In the genomic region with DNA sequence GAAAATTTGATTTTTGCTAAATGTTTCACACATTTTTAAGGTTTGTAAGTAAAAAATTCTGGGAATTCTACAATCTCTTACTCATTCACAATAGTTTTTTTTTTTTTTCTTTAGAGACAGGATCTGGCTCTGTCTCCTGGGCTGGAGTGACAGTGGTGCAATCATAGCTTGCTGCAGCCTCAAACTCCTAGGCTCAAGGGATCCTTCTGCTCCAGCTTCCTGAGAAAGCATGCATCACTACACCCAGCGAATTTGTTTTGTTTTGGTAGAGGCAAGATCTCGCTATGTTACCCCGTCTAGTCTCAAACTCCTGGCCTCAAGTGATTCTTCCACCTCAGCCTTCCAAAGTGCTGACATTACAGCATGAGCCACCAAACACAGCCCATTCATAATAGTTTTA, we compare ENCODE assay signal across 30 cellular contexts.
DNase-seq lines count a peak whose midpoint lies in the region; ATAC-seq and TF ChIP-seq lines count a peak whose summit lies in the region.
"Had no signal": no experiment of that assay in that cellular context is flagged by ENCODE, and none has a peak within 500 bp of the region (broad histone marks: within the 10 kb centered on the region; RNA-seq: fewer than 3 reads in every experiment).

No MANE protein-coding gene starts in this region.

- DNase-seq in left ventricle myocardium superior (no peak), right cardiac atrium (no peak), choroid plexus epithelial cell (ENCODE audit: low read depth) (peak; percentile 45), mesothelial cell of epicardium (ENCODE audit: low spot score in 2 of 2, unreplicated experiment in 2 of 2) (no peak), HuH-7.5 (ENCODE audit: low spot score) (no peak), NCI-H526 (lab: John Stamatoyannopoulos, UW) (no peak), mucosa of gallbladder (ENCODE audit: low spot score) (no peak), chondrocyte (ENCODE audit: low spot score) (no peak)
- DNase-seq: activated CD4-positive, alpha-beta memory T cell treated with anti-CD3 and anti-CD28 coated beads, Interleukin-2, amount 10 ng/mL, durations not matched to agents 7 days and 5 days; activated CD4-positive, CD25-positive, alpha-beta regulatory T cell treated with anti-CD3 and anti-CD28 coated beads, Interleukin-2, amount 50 U/mL, for 72 hours; CD4-positive, alpha-beta memory T cell; effector memory CD8-positive, alpha-beta T cell; erythroblast; lower lobe of right lung; mucosa of descending colon; NCI-H146; NCI-H2107; NCI-H748 treated with DMSO at 0.1 percent for 48 hours; SIG-M5; stimulated activated naive B cell treated with anti-CD40 and anti-IgM and Interleukin-4, amounts not matched to agents 10 μg/mL and 1 μg/mL and 100 μg/mL, for 72 hours; upper lobe of left lung had no signal

- TF ChIP-seq CTCF in choroid plexus epithelial cell (conservative IDR thresholded peaks at IDR 0.05; ENCODE audit: low read depth, low read length): no peak
- TF ChIP-seq CTCF in mesothelial cell of epicardium (IDR thresholded peaks at IDR 0.05; ENCODE audit: unreplicated experiment): no peak
- TF ChIP-seq CTCF in chondrocyte (IDR thresholded peaks at IDR 0.05): no peak

- no peak overlapping the region for H3K27ac ChIP-seq in right cardiac atrium (ENCODE audit: low read length)
- H3K27ac ChIP-seq: cardiac muscle cell, lower lobe of right lung, skin epidermis, suprapubic skin, upper lobe of left lung had no signal

- H3K4me1 Mint-ChIP-seq in mesothelial cell of epicardium (peaks cover 7% of the 10 kb centered on the region), chondrocyte (ENCODE audit: low read depth) (peaks cover 54% of the 10 kb centered on the region)
- H3K4me1 Mint-ChIP-seq: activated CD4-positive, alpha-beta memory T cell treated with anti-CD3 and anti-CD28 coated beads, Interleukin-2, amount 10 ng/mL, durations not matched to agents 7 days and 5 days; activated naive CD4-positive, alpha-beta T cell treated with anti-CD3 and anti-CD28 coated beads, Interleukin-2, amount 50 U/mL, for 24 hours; B cell; CD4-positive, alpha-beta memory T cell; nephron; stimulated activated naive B cell treated with anti-CD40 and anti-IgM and Interleukin-4, amounts not matched to agents 10 μg/mL and 1 μg/mL and 100 μg/mL, for 72 hours had no signal

- intact Hi-C loops in left ventricle myocardium superior (cut with micrococcal nuclease): loop anchor here (10.0 kb wide), 1 partner anchor 233 kb away; a partner anchor contains a TSS
- intact Hi-C loops in right cardiac atrium (cut with DNase I): loop anchor here in 1 of 4 donors (10.0 kb wide), 1 partner anchor 223 kb away; no protein-coding TSS in a partner anchor

- no peaks in the 10 kb centered on the region for H3K36me3 Mint-ChIP-seq in mesothelial cell of epicardium
- no peaks in the 10 kb centered on the region for H3K36me3 Mint-ChIP-seq in chondrocyte (ENCODE audit: low read depth)
- H3K36me3 Mint-ChIP-seq: activated naive CD4-positive, alpha-beta T cell treated with anti-CD3 and anti-CD28 coated beads, Interleukin-2, amount 50 U/mL, for 24 hours; CD4-positive, alpha-beta memory T cell; stimulated activated naive B cell treated with anti-CD40 and anti-IgM and Interleukin-4, amounts not matched to agents 10 μg/mL and 1 μg/mL and 100 μg/mL, for 72 hours had no signal

- H3K4me1 ChIP-seq in right cardiac atrium (ENCODE audit: control insufficient read depth, insufficient read depth, low read length): peaks cover 4% of the 10 kb centered on the region
- H3K4me1 ChIP-seq: lower lobe of right lung had no signal

- no peak overlapping the region for H3K4me3 ChIP-seq in right cardiac atrium (ENCODE audit: low read length)
- no peak overlapping the region for H3K4me3 ChIP-seq in choroid plexus epithelial cell (ENCODE audit: low read depth, low read length)
- H3K4me3 ChIP-seq: cardiac muscle cell, GM12878, lower lobe of right lung, mucosa of descending colon, skin epidermis, suprapubic skin, upper lobe of left lung had no signal

- H3K27ac Mint-ChIP-seq in mesothelial cell of epicardium (peak overlapping the region; percentile 74), chondrocyte (ENCODE audit: unreplicated experiment) (no peak overlapping the region)
- H3K27ac Mint-ChIP-seq: activated CD4-positive, alpha-beta memory T cell treated with anti-CD3 and anti-CD28 coated beads, Interleukin-2, amount 10 ng/mL, durations not matched to agents 7 days and 5 days; activated naive CD4-positive, alpha-beta T cell treated with anti-CD3 and anti-CD28 coated beads, Interleukin-2, amount 50 U/mL, for 24 hours; activated T-helper 2 cell treated with anti-CD3 and anti-CD28 coated beads, Interferon-gamma antibody, Interleukin-2, Interleukin-4, amounts not matched to agents 10 μg/mL and 5 μg/mL and 100 μg/mL, durations not matched to agents 14 hours and 24 hours and 36 hours; B cell; CD4-positive, alpha-beta memory T cell; effector memory CD8-positive, alpha-beta T cell; stimulated activated naive B cell treated with anti-CD40 and anti-IgM and Interleukin-4, amounts not matched to agents 10 μg/mL and 1 μg/mL and 100 μg/mL, for 72 hours had no signal

- peaks cover 12% of the 10 kb centered on the region for H3K9me3 Mint-ChIP-seq in mesothelial cell of epicardium
- peaks cover 5% of the 10 kb centered on the region for H3K9me3 Mint-ChIP-seq in chondrocyte (ENCODE audit: low read depth)
- H3K9me3 Mint-ChIP-seq: activated CD4-positive, alpha-beta memory T cell treated with anti-CD3 and anti-CD28 coated beads, Interleukin-2, amount 10 ng/mL, durations not matched to agents 7 days and 5 days; activated T-helper 2 cell treated with anti-CD3 and anti-CD28 coated beads, Interferon-gamma antibody, Interleukin-2, Interleukin-4, amounts not matched to agents 10 μg/mL and 5 μg/mL and 100 μg/mL, durations not matched to agents 14 hours and 24 hours and 36 hours; nephron had no signal

- H3K4me3 Mint-ChIP-seq in mesothelial cell of epicardium (no peak overlapping the region), chondrocyte (ENCODE audit: unreplicated experiment) (no peak overlapping the region)
- H3K4me3 Mint-ChIP-seq: activated CD4-positive, alpha-beta memory T cell treated with anti-CD3 and anti-CD28 coated beads, Interleukin-2, amount 10 ng/mL, durations not matched to agents 7 days and 5 days; activated naive CD4-positive, alpha-beta T cell treated with anti-CD3 and anti-CD28 coated beads, Interleukin-2, amount 50 U/mL, for 24 hours; B cell; CD4-positive, alpha-beta memory T cell; effector memory CD8-positive, alpha-beta T cell; nephron; stimulated activated naive B cell treated with anti-CD40 and anti-IgM and Interleukin-4, amounts not matched to agents 10 μg/mL and 1 μg/mL and 100 μg/mL, for 72 hours had no signal

- ATAC-seq in left ventricle myocardium superior (peak; percentile 62), right cardiac atrium (no peak)
- ATAC-seq: effector memory CD8-positive, alpha-beta T cell; GM12878; lower lobe of right lung; mucosa of descending colon; Panc1; stimulated activated naive B cell treated with anti-CD40 and anti-IgM and Interleukin-4, amounts not matched to agents 10 μg/mL and 1 μg/mL and 100 μg/mL, for 72 hours had no signal

- H3K27me3 Mint-ChIP-seq in mesothelial cell of epicardium (ENCODE audit: low read depth) (no peaks in the 10 kb centered on the region), chondrocyte (ENCODE audit: low read depth) (no peaks in the 10 kb centered on the region)
- H3K27me3 Mint-ChIP-seq: activated CD4-positive, alpha-beta memory T cell treated with anti-CD3 and anti-CD28 coated beads, Interleukin-2, amount 10 ng/mL, durations not matched to agents 7 days and 5 days; activated naive CD4-positive, alpha-beta T cell treated with anti-CD3 and anti-CD28 coated beads, Interleukin-2, amount 50 U/mL, for 24 hours; B cell; effector memory CD8-positive, alpha-beta T cell; stimulated activated naive B cell treated with anti-CD40 and anti-IgM and Interleukin-4, amounts not matched to agents 10 μg/mL and 1 μg/mL and 100 μg/mL, for 72 hours had no signal

- 85% methylated on average over 3 of the region's 3 CpGs for WGBS in right cardiac atrium

- no peaks in the 10 kb centered on the region for H3K27me3 ChIP-seq in right cardiac atrium (ENCODE audit: control insufficient read depth, insufficient read depth)
- H3K27me3 ChIP-seq: cardiac muscle cell, suprapubic skin, upper lobe of left lung had no signal

- H3K9me3 ChIP-seq in right cardiac atrium (ENCODE audit: control insufficient read depth, low read length): no peaks in the 10 kb centered on the region
- H3K9me3 ChIP-seq: lower lobe of right lung, mucosa of descending colon, suprapubic skin, upper lobe of left lung had no signal
